In the genomic region with DNA sequence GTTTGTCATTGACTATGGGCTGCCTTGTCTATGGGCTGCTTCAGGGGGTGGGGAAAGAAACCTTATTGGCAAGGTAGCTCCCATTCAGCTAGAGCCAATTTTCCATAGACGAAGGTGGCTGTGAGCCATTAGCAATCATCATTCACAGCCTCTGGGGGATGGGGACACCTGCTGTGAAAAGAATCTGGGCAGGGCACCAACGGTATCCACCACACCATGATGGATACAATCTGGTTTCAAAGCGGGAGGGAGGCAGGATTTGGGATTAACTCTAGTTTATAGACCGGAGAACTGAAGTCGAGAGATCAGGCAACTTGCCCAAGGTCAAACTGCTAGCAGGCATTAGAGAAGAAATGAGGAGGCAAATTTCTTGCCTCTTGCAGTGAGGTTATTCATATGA, we compare ENCODE assay signal across 15 cellular contexts.
DNase-seq lines count a peak whose midpoint lies in the region; ATAC-seq, FAIRE-seq and TF ChIP-seq lines count a peak whose summit lies in the region.
"Had no signal": no experiment of that assay in that cellular context is flagged by ENCODE, and none has a peak within 500 bp of the region (broad histone marks: within the 10 kb centered on the region; RNA-seq: fewer than 3 reads in every experiment).

No MANE protein-coding gene starts in this region.

- H3K4me1 ChIP-seq in hepatocyte (ENCODE audit: insufficient read depth), result no peaks in the 10 kb centered on the region
- H3K4me1 ChIP-seq in pancreas, result peaks cover 18 to 25% (median 21%) of the 10 kb centered on the region in 3 donors
- no peaks in the 10 kb centered on the region for H3K4me1 ChIP-seq in heart left ventricle
- H3K4me1 ChIP-seq: SJSA1 had no signal

- H3K9me2 ChIP-seq in hepatocyte (replicated peaks; ENCODE audit: insufficient read depth), result no peaks in the 10 kb centered on the region

- no peak overlapping the region for H3K4me3 Mint-ChIP-seq in natural killer cell
- H3K4me3 Mint-ChIP-seq: HFFc6 had no signal

- peaks cover 2 to 6% of the 10 kb centered on the region in 2 donors for H3K9me3 Mint-ChIP-seq in natural killer cell

- H3K4me2 ChIP-seq in hepatocyte, result peak overlapping the region; percentile 37

- no peaks in the 10 kb centered on the region for H3K36me3 Mint-ChIP-seq in natural killer cell

- H3K4me3 ChIP-seq in hepatocyte (no peak overlapping the region), pancreas (no peak overlapping the region), heart left ventricle (no peak overlapping the region)
- H3K4me3 ChIP-seq: MG63, SJSA1 had no signal

- H3K27me3 Mint-ChIP-seq in natural killer cell (ENCODE audit: low read depth in 2 of 2), result no peaks in the 10 kb centered on the region

- 53% methylated on average over 5 of the region's 5 CpGs for WGBS in hepatocyte (ENCODE audit: low lambda C conversion rate, missing lambda C conversion rate)
- WGBS in pancreas, 2 donors, result 7 to 11% methylated on average over 5 of the region's 5 CpGs
- 41 to 56% (median 55%) methylated on average over 5 of the region's 5 CpGs for WGBS in heart left ventricle, 4 donors

- no peak for TF ChIP-seq POLR2A in heart left ventricle (IDR thresholded peaks at IDR 0.05)

- intact Hi-C loops in pancreas (cut with DNase I) (no loop called here), heart left ventricle (cut with DNase I) (no loop called here), natural killer cell (cut with micrococcal nuclease) (no loop called here)

- H3K4me1 Mint-ChIP-seq in natural killer cell, result no peaks in the 10 kb centered on the region

- ATAC-seq in pancreas, result peak; percentile 79 to 89 (median 84)
- no peak for ATAC-seq in heart left ventricle
- no peak for ATAC-seq in natural killer cell

- H3K27ac ChIP-seq in VCaP (peak overlapping the region; percentile 58), hepatocyte (peak overlapping the region; percentile 54), pancreas (peak overlapping the region; percentile 38 to 77 (median 60)), heart left ventricle (no peak overlapping the region)
- H3K27ac ChIP-seq: SJSA1 had no signal

- H2AFZ ChIP-seq in hepatocyte, result no peak overlapping the region

- DNase-seq in NCI-H1105 treated with DMSO at 0.1 percent for 48 hours (lab: John Stamatoyannopoulos, UW), result peak; percentile 70
- no peak for DNase-seq in hepatocyte (ENCODE audit: low spot score)
- peak in 5 of 6 donors; percentile 54 to 81 (median 74) for DNase-seq in pancreas
- DNase-seq in heart left ventricle, result no peak
- no peak for DNase-seq in natural killer cell
- no peak for DNase-seq in activated CD4-positive, alpha-beta T cell treated with anti-CD3 and anti-CD28 coated beads for 1 hour
- no peak for DNase-seq in NCI-H1048 (lab: John Stamatoyannopoulos, UW)
- DNase-seq: EL, HFFc6, MG63, NCI-H1092 treated with DMSO at 0.1 percent for 48 hours, NCI-H1930 had no signal

- no peaks in the 10 kb centered on the region for H3K9me3 ChIP-seq in hepatocyte (ENCODE audit: low read depth)
- no peaks in the 10 kb centered on the region for H3K9me3 ChIP-seq in pancreas
- H3K9me3 ChIP-seq in heart left ventricle, result peaks cover 0 to 5% (median 0%) of the 10 kb centered on the region in 12 donors
- H3K9me3 ChIP-seq: MG63, SJSA1 had no signal

- no peak for TF ChIP-seq CTCF in VCaP (conservative IDR thresholded peaks at IDR 0.05)
- no peak for TF ChIP-seq CTCF in hepatocyte (IDR thresholded peaks at IDR 0.05; ENCODE audit: poor library complexity)
- no peak for TF ChIP-seq CTCF in pancreas (IDR thresholded peaks at IDR 0.05)
- TF ChIP-seq CTCF in heart left ventricle (IDR thresholded peaks at IDR 0.05), result no peak
- TF ChIP-seq CTCF in natural killer cell (IDR thresholded peaks at IDR 0.05), result no peak

- H3K79me2 ChIP-seq in hepatocyte, result no peaks in the 10 kb centered on the region

- no peaks in the 10 kb centered on the region for H4K20me1 ChIP-seq in hepatocyte (ENCODE audit: insufficient read depth, poor library complexity, severe bottlenecking)

- H3K27ac Mint-ChIP-seq in natural killer cell, result no peak overlapping the region
- H3K27ac Mint-ChIP-seq: HFFc6 had no signal

- H3K27me3 ChIP-seq in hepatocyte (no peaks in the 10 kb centered on the region), pancreas (no peaks in the 10 kb centered on the region), heart left ventricle (peaks cover 0 to 4% (median 0%) of the 10 kb centered on the region in 9 donors)
- H3K27me3 ChIP-seq: MG63, SJSA1 had no signal

- no peaks in the 10 kb centered on the region for H3K36me3 ChIP-seq in hepatocyte (replicated peaks; ENCODE audit: insufficient read depth, low read depth)
- no peaks in the 10 kb centered on the region for H3K36me3 ChIP-seq in pancreas
- no peaks in the 10 kb centered on the region for H3K36me3 ChIP-seq in heart left ventricle
- H3K36me3 ChIP-seq: MG63, SJSA1 had no signal

- FAIRE-seq in pancreas (lab: Jason Lieb, UNC), result no peak
- FAIRE-seq: H54 had no signal

Comparison
In these comparisons a context has a peak if more than half of its experiments do, and no peak if none do; other contexts are left out.
1. DNase-seq: peak in NCI-H1105 treated with DMSO at 0.1 percent for 48 hours (single experiment) and pancreas (5 of 6); none in hepatocyte (single experiment), heart left ventricle (0 of 5), natural killer cell (single experiment), activated CD4-positive, alpha-beta T cell treated with anti-CD3 and anti-CD28 coated beads for 1 hour (single experiment) and NCI-H1048 (single experiment).
2. H3K27ac ChIP-seq: peak in VCaP (single experiment), hepatocyte (single experiment) and pancreas (4 of 4); none in heart left ventricle (0 of 12).
3. ATAC-seq: peak in pancreas (4 of 4); none in heart left ventricle (0 of 4) and natural killer cell (0 of 3).